19 cellular contexts compared by ENCODE assay signal in the genomic region with DNA sequence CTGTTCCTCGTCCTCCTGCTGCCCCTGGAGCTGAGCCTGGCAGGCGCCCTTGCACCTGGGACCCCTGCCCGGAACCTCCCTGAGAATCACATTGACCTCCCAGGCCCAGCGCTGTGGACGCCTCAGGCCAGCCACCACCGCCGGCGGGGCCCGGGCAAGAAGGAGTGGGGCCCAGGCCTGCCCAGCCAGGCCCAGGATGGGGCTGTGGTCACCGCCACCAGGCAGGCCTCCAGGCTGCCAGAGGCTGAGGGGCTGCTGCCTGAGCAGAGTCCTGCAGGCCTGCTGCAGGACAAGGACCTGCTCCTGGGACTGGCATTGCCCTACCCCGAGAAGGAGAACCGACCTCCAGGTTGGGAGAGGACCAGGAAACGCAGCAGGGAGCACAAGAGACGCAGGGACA. TPM values are rescaled to one million over a fixed set of nuclear protein-coding genes. Genes with fewer than 3 reads are reported as not detected.
"Had no signal": no experiment of that assay in that cellular context is flagged by ENCODE, and none has a peak within 500 bp of the region (broad histone marks: within the 10 kb centered on the region; RNA-seq: fewer than 3 reads in every experiment).

No MANE protein-coding gene starts in this region.

- H3K27me3 ChIP-seq: dorsolateral prefrontal cortex, right lobe of liver, upper lobe of left lung, uterus had no signal

- H3K4me3 ChIP-seq: dorsolateral prefrontal cortex, gastrocnemius medialis, lung, right lobe of liver, thoracic aorta, tibial nerve, upper lobe of left lung, uterus had no signal

- H3K9ac ChIP-seq: parathyroid adenoma had no signal

- ATAC-seq: gastrocnemius medialis; left lobe of liver; natural killer cell treated with Interleukin-12 subunit alpha and Interleukin-12 subunit beta and Interleukin-15 and Interleukin-18, amount 100 ng/mL, for 72 hours; right lobe of liver; stimulated activated naive B cell treated with anti-CD40 and anti-IgM and Interleukin-4, amounts not matched to agents 10 μg/mL and 1 μg/mL and 100 μg/mL, for 72 hours had no signal

- FAIRE-seq: kidney, small intestine had no signal

- DNase-seq: dorsolateral prefrontal cortex; effector CD4-positive, alpha-beta T cell; gastrocnemius medialis; head of caudate nucleus; kidney; right lobe of liver; small intestine; stimulated activated CD4-positive, alpha-beta T cell treated with anti-CD3 and anti-CD28 coated beads, Interleukin-15, amount 100 ng/mL, for 24 hours; stimulated activated CD4-positive, alpha-beta T cell treated with anti-CD3 and anti-CD28 coated beads, Interleukin-2, amount 100 ng/mL, for 48 hours; stimulated activated naive B cell treated with anti-CD40 and anti-IgM and Interleukin-4, amounts not matched to agents 10 μg/mL and 1 μg/mL and 100 μg/mL, for 72 hours; upper lobe of left lung; uterus had no signal

- H3K4me1 ChIP-seq: right lobe of liver, uterus had no signal

- H2AFZ ChIP-seq: parathyroid adenoma had no signal

- H3K9me3 ChIP-seq: gastrocnemius medialis, right lobe of liver, thoracic aorta, tibial nerve, upper lobe of left lung, uterus had no signal

- H3K79me2 ChIP-seq: parathyroid adenoma had no signal

- H3K36me3 ChIP-seq: gastrocnemius medialis, right lobe of liver, thoracic aorta, tibial nerve, upper lobe of left lung, uterus had no signal

- H3K27ac ChIP-seq: dorsolateral prefrontal cortex, gastrocnemius medialis, parathyroid adenoma, right lobe of liver, thoracic aorta, tibial nerve, upper lobe of left lung, uterus had no signal

RNA-seq across cellular contexts. Expression of gene DRAXIN, which starts 14.8 kb away (rescaled TPM):
- total RNA-seq: fibroblast of villous mesenchyme, gastrocnemius medialis, left lobe of liver, right lobe of liver had no signal
